31 cellular contexts compared by ENCODE assay signal in genomic region chr16:9599415-9600110, GRCh38.
"Had no signal": no experiment of that assay in that cellular context is flagged by ENCODE, and none has a peak within 500 bp of the region (broad histone marks: within the 10 kb centered on the region; RNA-seq: fewer than 3 reads in every experiment).

No MANE protein-coding gene starts in this region.

- H3K4me3 ChIP-seq: adrenal gland, body of pancreas, esophagus muscularis mucosa, gastrocnemius medialis, heart left ventricle had no signal

- H3K4me1 ChIP-seq: adrenal gland, body of pancreas, esophagus muscularis mucosa, foreskin keratinocyte, gastrocnemius medialis, heart left ventricle had no signal

- H3K27me3 ChIP-seq: adrenal gland, body of pancreas, esophagus muscularis mucosa, foreskin keratinocyte, gastrocnemius medialis had no signal

- ATAC-seq: activated CD4-positive, CD25-positive, alpha-beta regulatory T cell treated with anti-CD3 and anti-CD28 coated beads, Interleukin-2, amount 50 U/mL, for 24 hours; activated CD8-positive, alpha-beta T cell treated with anti-CD3 and anti-CD28 coated beads for 36 hours; activated naive CD8-positive, alpha-beta T cell treated with anti-CD3 and anti-CD28 coated beads, Interleukin-2, amount 50 U/mL, for 24 hours; activated T-cell treated with anti-CD3 and anti-CD28 coated beads, Interleukin-2, amount 50 U/mL, for 4 hours; activated T-helper 17 cell treated with anti-CD3 and anti-CD28 coated beads, Interleukin-2, amount 50 U/mL, for 72 hours; body of pancreas; effector memory CD8-positive, alpha-beta T cell; foreskin keratinocyte; gastrocnemius medialis; heart left ventricle; T-helper 17 cell had no signal

- DNase-seq: activated B cell treated with CpG ODN at 0.5 μM for 24 hours; activated CD4-positive, alpha-beta T cell treated with anti-CD3 and anti-CD28 coated beads for 48 hours; activated CD4-positive, alpha-beta T cell treated with anti-CD3 and anti-CD28 coated beads, Interleukin-2, amount 50 U/mL, for 1 hour; activated CD4-positive, alpha-beta T cell treated with anti-CD3 and anti-CD28 coated beads, Interleukin-2, amount 50 U/mL, for 48 hours; activated CD8-positive, alpha-beta memory T cell treated with anti-CD3 and anti-CD28 coated beads for 24 hours; activated CD8-positive, alpha-beta T cell treated with anti-CD3 and anti-CD28 coated beads for 36 hours; activated effector memory CD4-positive, alpha-beta T cell treated with Interleukin-2 at 50 U/mL for 16 hours; activated naive CD4-positive, alpha-beta T cell treated with anti-CD3 and anti-CD28 coated beads for 36 hours; activated naive CD8-positive, alpha-beta T cell treated with anti-CD3 and anti-CD28 coated beads for 36 hours; activated naive CD8-positive, alpha-beta T cell treated with anti-CD3 and anti-CD28 coated beads, Interleukin-2, amount 50 U/mL, for 24 hours; activated T-cell treated with anti-CD3 and anti-CD28 coated beads, Interleukin-2, amount 50 U/mL, for 4 hours; adrenal gland; amygdala; aorta; body of pancreas; caudate nucleus; cortex of kidney; dermis blood vessel endothelial cell; effector CD4-positive, alpha-beta T cell; effector memory CD8-positive, alpha-beta T cell; foreskin keratinocyte; gastrocnemius medialis; glutamatergic neuron; heart left ventricle; T-helper 17 cell; T1000; WERI-Rb-1 had no signal

- FAIRE-seq: colon had no signal

- H3K9me3 ChIP-seq: adrenal gland, body of pancreas, esophagus muscularis mucosa, gastrocnemius medialis, heart left ventricle had no signal

- H3K36me3 ChIP-seq: adrenal gland, esophagus muscularis mucosa, gastrocnemius medialis, heart left ventricle, WERI-Rb-1 had no signal

- H3K27ac ChIP-seq: adrenal gland, body of pancreas, esophagus muscularis mucosa, foreskin keratinocyte, gastrocnemius medialis, heart left ventricle, WERI-Rb-1 had no signal
